In the genomic region with DNA sequence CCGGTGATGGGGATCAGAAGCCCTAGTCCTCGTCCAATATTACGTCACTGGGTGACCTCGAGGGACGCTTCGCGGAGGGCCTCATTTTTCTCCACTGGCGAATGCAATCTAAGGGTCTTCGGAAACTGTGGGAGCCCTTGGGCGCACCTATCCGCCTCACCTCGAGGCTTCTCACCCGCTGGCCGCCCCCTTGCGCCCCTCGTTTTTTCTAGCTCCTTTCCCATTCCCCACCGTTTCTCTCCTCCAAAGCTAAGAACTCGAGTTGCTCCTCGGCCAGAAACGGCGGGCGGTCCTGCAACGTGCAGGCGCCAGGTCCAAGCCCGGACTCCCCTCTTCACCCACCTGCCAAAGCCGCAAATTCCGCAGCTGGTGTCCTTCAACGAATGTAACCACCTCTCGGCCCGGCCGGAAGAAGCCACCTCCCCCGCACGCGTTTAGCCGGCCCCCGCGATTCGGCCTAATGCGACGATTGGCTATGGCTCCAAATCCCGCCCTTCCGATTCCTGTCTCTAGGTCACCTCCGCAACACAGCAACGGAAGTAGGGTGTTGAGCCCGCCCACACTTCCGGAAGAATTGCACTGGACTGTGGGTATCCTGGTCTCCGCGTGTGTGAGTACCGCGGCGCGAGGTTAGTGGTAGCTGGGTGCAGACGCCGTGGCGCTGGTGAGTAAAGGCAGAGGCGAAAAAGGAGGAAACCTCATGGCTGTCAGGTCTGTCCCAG, we compare ENCODE assay signal across 1 cellular context.
TF ChIP-seq lines count a peak whose summit lies in the region.

A gene with protein sequence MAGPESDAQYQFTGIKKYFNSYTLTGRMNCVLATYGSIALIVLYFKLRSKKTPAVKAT (minus strand): TSS at position 409 of the 722 bp plus-strand sequence. CDS start 4,018 bp downstream, outside the sequence.
A gene with protein sequence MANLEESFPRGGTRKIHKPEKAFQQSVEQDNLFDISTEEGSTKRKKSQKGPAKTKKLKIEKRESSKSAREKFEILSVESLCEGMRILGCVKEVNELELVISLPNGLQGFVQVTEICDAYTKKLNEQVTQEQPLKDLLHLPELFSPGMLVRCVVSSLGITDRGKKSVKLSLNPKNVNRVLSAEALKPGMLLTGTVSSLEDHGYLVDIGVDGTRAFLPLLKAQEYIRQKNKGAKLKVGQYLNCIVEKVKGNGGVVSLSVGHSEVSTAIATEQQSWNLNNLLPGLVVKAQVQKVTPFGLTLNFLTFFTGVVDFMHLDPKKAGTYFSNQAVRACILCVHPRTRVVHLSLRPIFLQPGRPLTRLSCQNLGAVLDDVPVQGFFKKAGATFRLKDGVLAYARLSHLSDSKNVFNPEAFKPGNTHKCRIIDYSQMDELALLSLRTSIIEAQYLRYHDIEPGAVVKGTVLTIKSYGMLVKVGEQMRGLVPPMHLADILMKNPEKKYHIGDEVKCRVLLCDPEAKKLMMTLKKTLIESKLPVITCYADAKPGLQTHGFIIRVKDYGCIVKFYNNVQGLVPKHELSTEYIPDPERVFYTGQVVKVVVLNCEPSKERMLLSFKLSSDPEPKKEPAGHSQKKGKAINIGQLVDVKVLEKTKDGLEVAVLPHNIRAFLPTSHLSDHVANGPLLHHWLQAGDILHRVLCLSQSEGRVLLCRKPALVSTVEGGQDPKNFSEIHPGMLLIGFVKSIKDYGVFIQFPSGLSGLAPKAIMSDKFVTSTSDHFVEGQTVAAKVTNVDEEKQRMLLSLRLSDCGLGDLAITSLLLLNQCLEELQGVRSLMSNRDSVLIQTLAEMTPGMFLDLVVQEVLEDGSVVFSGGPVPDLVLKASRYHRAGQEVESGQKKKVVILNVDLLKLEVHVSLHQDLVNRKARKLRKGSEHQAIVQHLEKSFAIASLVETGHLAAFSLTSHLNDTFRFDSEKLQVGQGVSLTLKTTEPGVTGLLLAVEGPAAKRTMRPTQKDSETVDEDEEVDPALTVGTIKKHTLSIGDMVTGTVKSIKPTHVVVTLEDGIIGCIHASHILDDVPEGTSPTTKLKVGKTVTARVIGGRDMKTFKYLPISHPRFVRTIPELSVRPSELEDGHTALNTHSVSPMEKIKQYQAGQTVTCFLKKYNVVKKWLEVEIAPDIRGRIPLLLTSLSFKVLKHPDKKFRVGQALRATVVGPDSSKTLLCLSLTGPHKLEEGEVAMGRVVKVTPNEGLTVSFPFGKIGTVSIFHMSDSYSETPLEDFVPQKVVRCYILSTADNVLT (N-terminal part only) (plus strand): TSS at position 560 of the 722 bp plus-strand sequence. CDS start 1,801 bp downstream, outside the sequence.

TF ChIP-seq in K562, 482 proteins besides CTCF, POLR2A, EP300 and RAD21 (continued from another document and continues in another):
- TF ChIP-seq, protein P1, sequence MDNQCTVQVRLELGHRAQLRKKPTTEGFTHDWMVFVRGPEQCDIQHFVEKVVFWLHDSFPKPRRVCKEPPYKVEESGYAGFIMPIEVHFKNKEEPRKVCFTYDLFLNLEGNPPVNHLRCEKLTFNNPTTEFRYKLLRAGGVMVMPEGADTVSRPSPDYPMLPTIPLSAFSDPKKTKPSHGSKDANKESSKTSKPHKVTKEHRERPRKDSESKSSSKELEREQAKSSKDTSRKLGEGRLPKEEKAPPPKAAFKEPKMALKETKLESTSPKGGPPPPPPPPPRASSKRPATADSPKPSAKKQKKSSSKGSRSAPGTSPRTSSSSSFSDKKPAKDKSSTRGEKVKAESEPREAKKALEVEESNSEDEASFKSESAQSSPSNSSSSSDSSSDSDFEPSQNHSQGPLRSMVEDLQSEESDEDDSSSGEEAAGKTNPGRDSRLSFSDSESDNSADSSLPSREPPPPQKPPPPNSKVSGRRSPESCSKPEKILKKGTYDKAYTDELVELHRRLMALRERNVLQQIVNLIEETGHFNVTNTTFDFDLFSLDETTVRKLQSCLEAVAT (IDR thresholded peaks at IDR 0.05) = 0 out of 4 replicates have a peak, but pooled peaks of 1 of the 2 experiments have one; percentile 38
- peak; percentile 61; the same call in 1 of the 2 replicates for TF ChIP-seq MBD2 (IDR thresholded peaks at IDR 0.05; ENCODE audit: borderline replicate concordance, low read depth)
- TF ChIP-seq, protein P2, sequence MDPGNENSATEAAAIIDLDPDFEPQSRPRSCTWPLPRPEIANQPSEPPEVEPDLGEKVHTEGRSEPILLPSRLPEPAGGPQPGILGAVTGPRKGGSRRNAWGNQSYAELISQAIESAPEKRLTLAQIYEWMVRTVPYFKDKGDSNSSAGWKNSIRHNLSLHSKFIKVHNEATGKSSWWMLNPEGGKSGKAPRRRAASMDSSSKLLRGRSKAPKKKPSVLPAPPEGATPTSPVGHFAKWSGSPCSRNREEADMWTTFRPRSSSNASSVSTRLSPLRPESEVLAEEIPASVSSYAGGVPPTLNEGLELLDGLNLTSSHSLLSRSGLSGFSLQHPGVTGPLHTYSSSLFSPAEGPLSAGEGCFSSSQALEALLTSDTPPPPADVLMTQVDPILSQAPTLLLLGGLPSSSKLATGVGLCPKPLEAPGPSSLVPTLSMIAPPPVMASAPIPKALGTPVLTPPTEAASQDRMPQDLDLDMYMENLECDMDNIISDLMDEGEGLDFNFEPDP (CRISPR knock-in tag; IDR thresholded peaks at IDR 0.05) = no peak
- TF ChIP-seq EP400 (IDR thresholded peaks at IDR 0.05) = peak; percentile 94
- TF ChIP-seq ATF1 (CRISPR knock-in tag; IDR thresholded peaks at IDR 0.05) = no peak
- peak; percentile 69 for TF ChIP-seq ATF1 (tag; IDR thresholded peaks at IDR 0.05)
- no peak for TF ChIP-seq SIX5 (IDR thresholded peaks at IDR 0.05; ENCODE audit: borderline replicate concordance in 1 of 2, insufficient read depth in 1 of 2, low read depth in 1 of 2, low read length in 2 of 2)
- peak; percentile 78 for TF ChIP-seq POLR2AphosphoS5 (IDR thresholded peaks at IDR 0.05; ENCODE audit: control insufficient read depth, insufficient read depth, low read depth, low read length)
- TF ChIP-seq GABPA (tag; conservative IDR thresholded peaks at IDR 0.05; ENCODE audit: low read depth) = peak; percentile 98
- TF ChIP-seq FOXJ2 (tag; IDR thresholded peaks at IDR 0.05) = peak; percentile 48; the same call in 1 of the 2 replicates
- peak; percentile 80; the same call in 1 of the 2 replicates for TF ChIP-seq PHF8 (IDR thresholded peaks at IDR 0.05; ENCODE audit: borderline replicate concordance, low read length)
- no peak for TF ChIP-seq ZNF12 (CRISPR knock-in tag; IDR thresholded peaks at IDR 0.05)
- TF ChIP-seq POLR2G (IDR thresholded peaks at IDR 0.05; ENCODE audit: low read depth, low read length) = peak; percentile 91
- TF ChIP-seq NFYB (IDR thresholded peaks at IDR 0.05; ENCODE audit: extremely low read depth, insufficient read length) = peak; percentile 81
- TF ChIP-seq, protein P3, sequence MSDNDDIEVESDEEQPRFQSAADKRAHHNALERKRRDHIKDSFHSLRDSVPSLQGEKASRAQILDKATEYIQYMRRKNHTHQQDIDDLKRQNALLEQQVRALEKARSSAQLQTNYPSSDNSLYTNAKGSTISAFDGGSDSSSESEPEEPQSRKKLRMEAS (CRISPR knock-in tag; IDR thresholded peaks at IDR 0.05) = peak; percentile 87
- TF ChIP-seq POLR2H (tag; IDR thresholded peaks at IDR 0.05; ENCODE audit: low read depth) = peak; percentile 79
- TF ChIP-seq ZBTB1 (CRISPR knock-in tag; IDR thresholded peaks at IDR 0.05; ENCODE audit: borderline replicate concordance, low read depth) = no peak
- TF ChIP-seq E2F1 (CRISPR knock-in tag; IDR thresholded peaks at IDR 0.05) = 0 out of 2 replicates have a peak, but pooled peaks have one; percentile 12
- 0 out of 2 replicates have a peak, but pooled peaks have one; percentile 43 for TF ChIP-seq ZNF143 (CRISPR knock-in tag; IDR thresholded peaks at IDR 0.05)
- TF ChIP-seq NR2C1 (IDR thresholded peaks at IDR 0.05) = peak; percentile 52; the same call in 1 of the 2 replicates
- TF ChIP-seq NR2C1 (tag; IDR thresholded peaks at IDR 0.05) = no peak
- no peak for TF ChIP-seq U2AF1 (optimal IDR thresholded peaks at IDR 0.05; ENCODE audit: low read depth, low read length)
- TF ChIP-seq SUPT5H (IDR thresholded peaks at IDR 0.05) = peak; percentile 91
- peak; percentile 63; the same call in 1 of the 2 replicates for TF ChIP-seq RNF2 (IDR thresholded peaks at IDR 0.05)
- TF ChIP-seq ERF (CRISPR knock-in tag; IDR thresholded peaks at IDR 0.05) = no peak
- TF ChIP-seq NRF1 (conservative IDR thresholded peaks at IDR 0.05 in 1 of 2, IDR thresholded peaks at IDR 0.05 in 1 of 2) = peak; percentile 51 to 66
- TF ChIP-seq CREB1 (IDR thresholded peaks at IDR 0.05) = peak; percentile 74
- peak; percentile 39; the same call in 1 of the 2 replicates for TF ChIP-seq CREB1 (CRISPR knock-in tag; IDR thresholded peaks at IDR 0.05)
- TF ChIP-seq CEBPZ (IDR thresholded peaks at IDR 0.05; ENCODE audit: borderline replicate concordance, low read depth, low read length) = peak; percentile 60; the same call in 1 of the 2 replicates
- peak; percentile 26; the same call in 1 of the 2 replicates for TF ChIP-seq ZBTB7A (IDR thresholded peaks at IDR 0.05; ENCODE audit: borderline replicate concordance, control insufficient read depth, low read depth, low read length)
- TF ChIP-seq EGR1 (conservative IDR thresholded peaks at IDR 0.05) = peak; percentile 98
- TF ChIP-seq RFX1 (IDR thresholded peaks at IDR 0.05) = peak; percentile 79
- 0 out of 2 replicates have a peak, but pooled peaks have one; percentile 28 for TF ChIP-seq TEAD4 (IDR thresholded peaks at IDR 0.05; ENCODE audit: low read length)
- no peak for TF ChIP-seq TEAD4 (CRISPR knock-in tag; IDR thresholded peaks at IDR 0.05; ENCODE audit: borderline replicate concordance)
- no peak for TF ChIP-seq HLTF (IDR thresholded peaks at IDR 0.05)
- peak; percentile 62 for TF ChIP-seq JUND (IDR thresholded peaks at IDR 0.05; ENCODE audit: borderline replicate concordance, low read depth, low read length)
- TF ChIP-seq JUND (tag; IDR thresholded peaks at IDR 0.05; ENCODE audit: borderline replicate concordance, low read depth, low read length) = no peak; the same call in 2 of the 3 replicates
- peak; percentile 85 for TF ChIP-seq E2F8 (IDR thresholded peaks at IDR 0.05; ENCODE audit: low read depth, partially characterized antibody)
- peak; percentile 60 to 61; a peak in 2 of 4 replicates for TF ChIP-seq SIN3A (IDR thresholded peaks at IDR 0.05; ENCODE audit: borderline replicate concordance in 2 of 2, control insufficient read depth in 1 of 2, low read depth in 2 of 2, low read length in 2 of 2)
- peak; percentile 76 for TF ChIP-seq ATF7 (IDR thresholded peaks at IDR 0.05)
- TF ChIP-seq ELF1 (tag; IDR thresholded peaks at IDR 0.05) = peak; percentile 58
- TF ChIP-seq CHD2 (IDR thresholded peaks at IDR 0.05; ENCODE audit: low read depth, low read length) = peak; percentile 53; the same call in 1 of the 2 replicates
- TF ChIP-seq RB1 (IDR thresholded peaks at IDR 0.05; ENCODE audit: low read depth) = peak; percentile 19
- peak; percentile 77 for TF ChIP-seq SP1 (CRISPR knock-in tag; IDR thresholded peaks at IDR 0.05)
- TF ChIP-seq KDM2B (CRISPR knock-in tag; IDR thresholded peaks at IDR 0.05) = no peak
- TF ChIP-seq POLR2B (IDR thresholded peaks at IDR 0.05; ENCODE audit: low read depth, partially characterized antibody) = peak; percentile 78
- no peak for TF ChIP-seq PTTG1 (tag; IDR thresholded peaks at IDR 0.05; ENCODE audit: low read depth)
- peak; percentile 98 for TF ChIP-seq MYC (IDR thresholded peaks at IDR 0.05; ENCODE audit: low read depth, low read length)
- TF ChIP-seq MYC (CRISPR knock-in tag; IDR thresholded peaks at IDR 0.05; ENCODE audit: borderline replicate concordance, low read depth) = 0 out of 2 replicates have a peak, but pooled peaks have one; percentile 23
- TF ChIP-seq CCNT2 (IDR thresholded peaks at IDR 0.05; ENCODE audit: borderline replicate concordance, extremely low read depth, insufficient read length, low read depth, low read length) = peak; percentile 31
